ENCODE assay signal across 9 cellular contexts in genomic region chr18:77054288-77054605, GRCh38.
DNase-seq lines count a peak whose midpoint lies in the region; ATAC-seq and TF ChIP-seq lines count a peak whose summit lies in the region.
"Had no signal": no experiment of that assay in that cellular context is flagged by ENCODE, and none has a peak within 500 bp of the region (broad histone marks: within the 10 kb centered on the region; RNA-seq: fewer than 3 reads in every experiment).

No MANE protein-coding gene starts in this region.

- TF ChIP-seq CTCF in left ventricle myocardium inferior (IDR thresholded peaks at IDR 0.05; ENCODE audit: borderline replicate concordance) (no peak), coronary artery (IDR thresholded peaks at IDR 0.05) (no peak), smooth muscle cell (IDR thresholded peaks at IDR 0.05; ENCODE audit: borderline replicate concordance, insufficient read depth, poor library complexity, severe bottlenecking) (no peak)

- H3K36me3 ChIP-seq in left ventricle myocardium inferior: no peaks in the 10 kb centered on the region
- H3K36me3 ChIP-seq in smooth muscle cell (ENCODE audit: low read depth): no peaks in the 10 kb centered on the region

- H3K27ac ChIP-seq in left ventricle myocardium inferior (replicated peaks) (peak overlapping the region; percentile 80), coronary artery (peak overlapping the region; percentile 28 to 87), smooth muscle cell (ENCODE audit: low read depth) (peak overlapping the region; percentile 61)
- H3K27ac ChIP-seq: VCaP had no signal

- no peaks in the 10 kb centered on the region for H4K20me1 ChIP-seq in smooth muscle cell (ENCODE audit: low read depth)

- intact Hi-C loops in left ventricle myocardium inferior (cut with micrococcal nuclease): no loop called here
- intact Hi-C loops in cardiac septum (cut with DNase I): no loop called here
- intact Hi-C loops in sciatic nerve (cut with DNase I): no loop called here

- peaks cover 9% of the 10 kb centered on the region for H3F3A ChIP-seq in smooth muscle cell (ENCODE audit: low read depth)

- peak overlapping the region; percentile 33 for H3K4me2 ChIP-seq in smooth muscle cell

- WGBS in smooth muscle cell (ENCODE audit: low lambda C conversion rate): 94% methylated on average over 6 of the region's 6 CpGs

- H3K4me1 ChIP-seq in left ventricle myocardium inferior (peaks cover 72% of the 10 kb centered on the region), smooth muscle cell (ENCODE audit: low read depth) (peaks cover 26% of the 10 kb centered on the region)

- H3K4me3 ChIP-seq in left ventricle myocardium inferior (no peak overlapping the region), coronary artery (peak overlapping the region; percentile 13), smooth muscle cell (no peak overlapping the region)

- H3K9me3 ChIP-seq in left ventricle myocardium inferior (replicated peaks): no peaks in the 10 kb centered on the region
- H3K9me3 ChIP-seq in smooth muscle cell (replicated peaks; ENCODE audit: low read depth): no peaks in the 10 kb centered on the region

- H3K27me3 ChIP-seq in left ventricle myocardium inferior (ENCODE audit: low read depth) (no peaks in the 10 kb centered on the region), smooth muscle cell (ENCODE audit: low read depth) (no peaks in the 10 kb centered on the region)

- no peak overlapping the region for H3K9ac ChIP-seq in smooth muscle cell (ENCODE audit: low read depth)

- DNase-seq in left ventricle myocardium inferior (no peak), cardiac septum (ENCODE audit: low spot score) (no peak), MV-4-11 (lab: John Stamatoyannopoulos, UW) (peak; percentile 58), coronary artery (ENCODE audit: low spot score) (no peak), smooth muscle cell (lab: John Stamatoyannopoulos, UW; ENCODE audit: unreplicated experiment) (no peak), sciatic nerve (ENCODE audit: low spot score) (no peak), NCI-H2227 treated with DMSO at 0.1 percent for 48 hours (lab: John Stamatoyannopoulos, UW) (no peak), AG08396 (ENCODE audit: low spot score) (no peak)

- no peak for ATAC-seq in sciatic nerve

- H3K79me2 ChIP-seq in smooth muscle cell (ENCODE audit: low read depth): no peaks in the 10 kb centered on the region

- no peak overlapping the region for H2AFZ ChIP-seq in smooth muscle cell (ENCODE audit: low read depth)
